9 cellular contexts compared by ENCODE assay signal in genomic region chr1:170765712-170766330, GRCh38.
A peak's percentile ranks its signal among the peaks of the same experiment; 100 is the strongest.
DNase-seq lines count a peak whose midpoint lies in the region; ATAC-seq, FAIRE-seq and TF ChIP-seq lines count a peak whose summit lies in the region.
"Had no signal": no experiment of that assay in that cellular context is flagged by ENCODE, and none has a peak within 500 bp of the region (broad histone marks: within the 10 kb centered on the region; RNA-seq: fewer than 3 reads in every experiment).

No MANE protein-coding gene starts in this region.

- peak; percentile 19 to 39 for TF ChIP-seq CTCF in endothelial cell of umbilical vein (IDR thresholded peaks at IDR 0.05; ENCODE audit: extremely low read depth in 1 of 2, insufficient read depth in 1 of 2, low read depth in 1 of 2, low read length in 2 of 2)
- no peak for TF ChIP-seq CTCF in CD8-positive, alpha-beta T cell (IDR thresholded peaks at IDR 0.05)

- no TSS peak for BruUV-seq in endothelial cell of umbilical vein (replicated peaks; lab: Mats Ljungman, UMichigan)

- no peaks in the 10 kb centered on the region for H3K27me3 ChIP-seq in endothelial cell of umbilical vein (ENCODE audit: control insufficient read depth in 2 of 2, insufficient read depth in 2 of 2, low read length in 2 of 2)
- no peaks in the 10 kb centered on the region for H3K27me3 ChIP-seq in CD8-positive, alpha-beta T cell (ENCODE audit: insufficient read depth, low read length)
- H3K27me3 ChIP-seq: pancreas had no signal

- H3K27me3 Mint-ChIP-seq in CD8-positive, alpha-beta T cell (ENCODE audit: low read depth) = peaks cover 10% of the 10 kb centered on the region

- no peaks in the 10 kb centered on the region for H4K20me1 ChIP-seq in endothelial cell of umbilical vein (replicated peaks; ENCODE audit: control insufficient read depth, extremely low read depth, insufficient read depth, low read length)

- intact Hi-C loops in endothelial cell of umbilical vein (cut with micrococcal nuclease) = loop anchor here (1.0 to 5.0 kb wide), 4 partner anchors 77 to 837 kb away; no protein-coding TSS in a partner anchor
- intact Hi-C loops in CD8-positive, alpha-beta T cell (cut with DNase I, micrococcal nuclease) = no loop called here

- H3K79me2 ChIP-seq in endothelial cell of umbilical vein (ENCODE audit: control insufficient read depth, insufficient read depth, low read length) = no peaks in the 10 kb centered on the region

- CTCF ChIA-PET in endothelial cell of umbilical vein (lab: Charles Lee) = interaction anchor here (0.7 to 2.6 kb wide), 4 partner anchors 17 to 80 kb away, joined by 3 to 33 read pairs (median 3); no protein-coding TSS in a partner anchor
- CTCF ChIA-PET in CD8-positive, alpha-beta T cell (lab: Charles Lee) = no interaction called here

- H3K4me3 Mint-ChIP-seq in CD8-positive, alpha-beta T cell = no peak overlapping the region

- no peak overlapping the region for H3K27ac ChIP-seq in endothelial cell of umbilical vein (ENCODE audit: insufficient read depth, low read depth, low read length)
- no peak overlapping the region for H3K27ac ChIP-seq in CD8-positive, alpha-beta T cell (ENCODE audit: low read depth, low read length)
- H3K27ac ChIP-seq: pancreas had no signal

- no peaks in the 10 kb centered on the region for H3K9me3 ChIP-seq in endothelial cell of umbilical vein (replicated peaks; ENCODE audit: control insufficient read depth, insufficient read depth, low read length)
- H3K9me3 ChIP-seq in CD8-positive, alpha-beta T cell (ENCODE audit: low read length) = no peaks in the 10 kb centered on the region
- H3K9me3 ChIP-seq: pancreas had no signal

- no peaks in the 10 kb centered on the region for H3K36me3 Mint-ChIP-seq in CD8-positive, alpha-beta T cell

- peak overlapping the region; percentile 48 for H2AFZ ChIP-seq in endothelial cell of umbilical vein (ENCODE audit: low read depth, low read length)

- no peaks in the 10 kb centered on the region for H3K9me3 Mint-ChIP-seq in CD8-positive, alpha-beta T cell

- no peak overlapping the region for H3K4me3 ChIP-seq in endothelial cell of umbilical vein (replicated peaks in 1 of 3; ENCODE audit: insufficient read depth in 1 of 3, low read depth in 1 of 3, low read length in 3 of 3)
- no peak overlapping the region for H3K4me3 ChIP-seq in CD8-positive, alpha-beta T cell (ENCODE audit: low read depth, low read length)
- H3K4me3 ChIP-seq: pancreas had no signal

- ATAC-seq in GM19455 (IDR thresholded peaks at IDR 0.05; ENCODE audit: unreplicated experiment) = no peak
- no peak for ATAC-seq in HG03460 (IDR thresholded peaks at IDR 0.05; ENCODE audit: unreplicated experiment)
- ATAC-seq in CD8-positive, alpha-beta T cell = no peak
- ATAC-seq: pancreas had no signal

- no peaks in the 10 kb centered on the region for H3K36me3 ChIP-seq in endothelial cell of umbilical vein (ENCODE audit: control insufficient read depth in 2 of 2, extremely low read depth in 1 of 2, insufficient read depth in 2 of 2, low read length in 2 of 2)
- no peaks in the 10 kb centered on the region for H3K36me3 ChIP-seq in CD8-positive, alpha-beta T cell (ENCODE audit: insufficient read depth, low read length)
- H3K36me3 ChIP-seq: pancreas had no signal

- dilution Hi-C loops in endothelial cell of umbilical vein (cut with MboI; ENCODE audit: extremely low pct_ligation_motif_present, low sequenced_read_pairs) = no loop called here

- POLR2A ChIA-PET in endothelial cell of umbilical vein (lab: Charles Lee) = no interaction called here
- POLR2A ChIA-PET in CD8-positive, alpha-beta T cell (lab: Charles Lee) = no interaction called here

- TF ChIP-seq POLR2A in endothelial cell of umbilical vein (IDR thresholded peaks at IDR 0.05; ENCODE audit: low read depth, low read length) = no peak

- DNase-seq in EL (peak; percentile 37), NCI-H526 treated with DMSO at 0.1 percent for 48 hours (lab: John Stamatoyannopoulos, UW) (peak; percentile 39), endothelial cell of umbilical vein (ENCODE audit: low read depth, low spot score) (peak; percentile 32), non-pigmented ciliary epithelial cell (ENCODE audit: low read depth) (peak; percentile 23)
- DNase-seq in stimulated activated CD4-positive, alpha-beta T cell treated with anti-CD3 and anti-CD28 coated beads, Interleukin-4, amount 100 ng/mL, for 4 hours = no peak
- DNase-seq in CD8-positive, alpha-beta T cell = no peak
- DNase-seq: pancreas had no signal

- H3K27ac Mint-ChIP-seq in CD8-positive, alpha-beta T cell = no peak overlapping the region

- no peaks in the 10 kb centered on the region for H3K4me1 ChIP-seq in endothelial cell of umbilical vein (ENCODE audit: control insufficient read depth, extremely low read depth, insufficient read depth, low read length)
- no peaks in the 10 kb centered on the region for H3K4me1 ChIP-seq in CD8-positive, alpha-beta T cell (ENCODE audit: insufficient read depth, low read length)
- H3K4me1 ChIP-seq: pancreas had no signal

- no peak overlapping the region for H3K9ac ChIP-seq in endothelial cell of umbilical vein (replicated peaks; ENCODE audit: extremely low read depth, insufficient read depth, low read length)

- H3K4me2 ChIP-seq in endothelial cell of umbilical vein (ENCODE audit: insufficient read depth, low read length) = no peak overlapping the region

- FAIRE-seq in endothelial cell of umbilical vein (lab: Jason Lieb, UNC) = no peak
- FAIRE-seq: pancreas had no signal

- H3K4me1 Mint-ChIP-seq in CD8-positive, alpha-beta T cell (ENCODE audit: low read depth) = no peaks in the 10 kb centered on the region

- no peaks in the 10 kb centered on the region for H3K9me1 ChIP-seq in endothelial cell of umbilical vein (replicated peaks; ENCODE audit: control insufficient read depth, extremely low read depth, insufficient read depth, low read length)

TF ChIP-seq in endothelial cell of umbilical vein, 7 proteins besides CTCF, POLR2A, EP300 and RAD21:
- TF ChIP-seq JUN (IDR thresholded peaks at IDR 0.05; ENCODE audit: borderline replicate concordance, insufficient read depth, insufficient read length, low read depth) = no peak
- no peak for TF ChIP-seq MYC (IDR thresholded peaks at IDR 0.05; ENCODE audit: low read depth, low read length)
TF ChIP-seq in endothelial cell of umbilical vein: peak in this region for 0.

Comparison
In these comparisons a context has a peak if more than half of its experiments do, and no peak if none do; other contexts are left out.
1. DNase-seq: peak in EL (single experiment), NCI-H526 treated with DMSO at 0.1 percent for 48 hours (single experiment), endothelial cell of umbilical vein (single experiment) and non-pigmented ciliary epithelial cell (single experiment); none in stimulated activated CD4-positive, alpha-beta T cell treated with anti-CD3 and anti-CD28 coated beads, Interleukin-4, amount 100 ng/mL, for 4 hours (0 of 2) and CD8-positive, alpha-beta T cell (0 of 7).